In the genomic region with DNA sequence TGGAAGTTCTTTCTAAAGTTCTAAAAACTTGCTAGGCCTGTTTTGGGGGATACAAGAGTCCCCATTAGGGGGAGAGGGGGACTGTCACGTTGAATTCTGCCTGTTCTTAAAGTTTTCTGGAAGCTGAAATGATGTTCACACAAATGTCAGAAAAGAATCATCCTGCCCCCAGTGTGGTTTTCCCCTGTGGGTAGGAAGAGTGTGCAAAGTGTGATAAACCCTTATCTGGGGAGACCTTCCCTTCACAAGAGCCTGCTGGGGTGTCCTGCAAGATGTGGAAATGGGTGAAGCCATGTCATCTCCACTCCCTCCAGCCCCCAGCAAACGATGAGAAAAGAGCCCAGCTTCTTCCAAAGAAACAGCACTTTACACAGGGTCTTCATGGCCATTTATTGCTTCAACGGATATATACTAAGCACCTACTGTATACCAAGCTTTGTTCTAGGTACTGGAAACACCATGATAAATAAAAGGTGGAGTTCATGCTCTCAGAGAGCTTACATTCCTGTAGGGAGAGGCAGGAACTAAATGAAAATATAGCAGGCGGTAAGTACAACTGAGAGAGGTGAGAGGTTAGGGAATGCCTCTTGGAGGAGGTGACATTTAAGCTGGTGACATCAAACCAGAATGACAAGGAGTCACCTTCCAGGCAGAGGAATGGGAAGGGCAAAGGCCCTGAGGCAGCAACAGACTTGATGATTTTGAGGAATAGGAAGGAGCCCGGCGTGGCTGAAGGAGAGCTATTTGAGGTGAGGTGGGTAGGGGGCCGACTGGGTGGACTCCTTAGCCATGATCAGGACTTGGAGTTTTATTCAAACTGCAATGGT, we compare ENCODE assay signal across 1 cellular context.
TF ChIP-seq lines count a peak whose summit lies in the region.

No MANE protein-coding gene starts in this region.

TF ChIP-seq in K562, 482 proteins besides CTCF, POLR2A, EP300 and RAD21 (continued from another document and continues in another):
- peak; percentile 95 for TF ChIP-seq NEUROD1 (IDR thresholded peaks at IDR 0.05; ENCODE audit: borderline replicate concordance, low read depth, low read length, partially characterized antibody)
- TF ChIP-seq ZNF239 (CRISPR knock-in tag; IDR thresholded peaks at IDR 0.05): peak; percentile 71
- TF ChIP-seq NCOA2 (IDR thresholded peaks at IDR 0.05; ENCODE audit: partially characterized antibody in 2 of 2): peak in 1 of 2 experiments; percentile 14
- peak; percentile 22 to 28; a peak in 1 of 4 replicates for TF ChIP-seq NRF1 (conservative IDR thresholded peaks at IDR 0.05 in 1 of 2, IDR thresholded peaks at IDR 0.05 in 1 of 2)
- TF ChIP-seq, protein P1, sequence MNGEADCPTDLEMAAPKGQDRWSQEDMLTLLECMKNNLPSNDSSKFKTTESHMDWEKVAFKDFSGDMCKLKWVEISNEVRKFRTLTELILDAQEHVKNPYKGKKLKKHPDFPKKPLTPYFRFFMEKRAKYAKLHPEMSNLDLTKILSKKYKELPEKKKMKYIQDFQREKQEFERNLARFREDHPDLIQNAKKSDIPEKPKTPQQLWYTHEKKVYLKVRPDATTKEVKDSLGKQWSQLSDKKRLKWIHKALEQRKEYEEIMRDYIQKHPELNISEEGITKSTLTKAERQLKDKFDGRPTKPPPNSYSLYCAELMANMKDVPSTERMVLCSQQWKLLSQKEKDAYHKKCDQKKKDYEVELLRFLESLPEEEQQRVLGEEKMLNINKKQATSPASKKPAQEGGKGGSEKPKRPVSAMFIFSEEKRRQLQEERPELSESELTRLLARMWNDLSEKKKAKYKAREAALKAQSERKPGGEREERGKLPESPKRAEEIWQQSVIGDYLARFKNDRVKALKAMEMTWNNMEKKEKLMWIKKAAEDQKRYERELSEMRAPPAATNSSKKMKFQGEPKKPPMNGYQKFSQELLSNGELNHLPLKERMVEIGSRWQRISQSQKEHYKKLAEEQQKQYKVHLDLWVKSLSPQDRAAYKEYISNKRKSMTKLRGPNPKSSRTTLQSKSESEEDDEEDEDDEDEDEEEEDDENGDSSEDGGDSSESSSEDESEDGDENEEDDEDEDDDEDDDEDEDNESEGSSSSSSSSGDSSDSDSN (IDR thresholded peaks at IDR 0.05; ENCODE audit: borderline replicate concordance in 1 of 2, low read depth in 2 of 2, low read length in 2 of 2): peak; percentile 39 to 64; a peak in 2 of 4 replicates
- peak; percentile 68; the same call in 1 of the 2 replicates for TF ChIP-seq MYC (IDR thresholded peaks at IDR 0.05; ENCODE audit: low read depth, low read length)
- TF ChIP-seq MYC (CRISPR knock-in tag; IDR thresholded peaks at IDR 0.05; ENCODE audit: borderline replicate concordance, low read depth): no peak
- TF ChIP-seq MTA2 (IDR thresholded peaks at IDR 0.05; ENCODE audit: low read depth): peak; percentile 98
- TF ChIP-seq ZNF311 (CRISPR knock-in tag; IDR thresholded peaks at IDR 0.05): 0 out of 2 replicates have a peak, but pooled peaks have one; percentile 22
- TF ChIP-seq ZBTB1 (CRISPR knock-in tag; IDR thresholded peaks at IDR 0.05; ENCODE audit: borderline replicate concordance, low read depth): no peak
- TF ChIP-seq BRF1 (IDR thresholded peaks at IDR 0.05; ENCODE audit: borderline replicate concordance, extremely low read depth, insufficient read length): no peak
- TF ChIP-seq, protein P2, sequence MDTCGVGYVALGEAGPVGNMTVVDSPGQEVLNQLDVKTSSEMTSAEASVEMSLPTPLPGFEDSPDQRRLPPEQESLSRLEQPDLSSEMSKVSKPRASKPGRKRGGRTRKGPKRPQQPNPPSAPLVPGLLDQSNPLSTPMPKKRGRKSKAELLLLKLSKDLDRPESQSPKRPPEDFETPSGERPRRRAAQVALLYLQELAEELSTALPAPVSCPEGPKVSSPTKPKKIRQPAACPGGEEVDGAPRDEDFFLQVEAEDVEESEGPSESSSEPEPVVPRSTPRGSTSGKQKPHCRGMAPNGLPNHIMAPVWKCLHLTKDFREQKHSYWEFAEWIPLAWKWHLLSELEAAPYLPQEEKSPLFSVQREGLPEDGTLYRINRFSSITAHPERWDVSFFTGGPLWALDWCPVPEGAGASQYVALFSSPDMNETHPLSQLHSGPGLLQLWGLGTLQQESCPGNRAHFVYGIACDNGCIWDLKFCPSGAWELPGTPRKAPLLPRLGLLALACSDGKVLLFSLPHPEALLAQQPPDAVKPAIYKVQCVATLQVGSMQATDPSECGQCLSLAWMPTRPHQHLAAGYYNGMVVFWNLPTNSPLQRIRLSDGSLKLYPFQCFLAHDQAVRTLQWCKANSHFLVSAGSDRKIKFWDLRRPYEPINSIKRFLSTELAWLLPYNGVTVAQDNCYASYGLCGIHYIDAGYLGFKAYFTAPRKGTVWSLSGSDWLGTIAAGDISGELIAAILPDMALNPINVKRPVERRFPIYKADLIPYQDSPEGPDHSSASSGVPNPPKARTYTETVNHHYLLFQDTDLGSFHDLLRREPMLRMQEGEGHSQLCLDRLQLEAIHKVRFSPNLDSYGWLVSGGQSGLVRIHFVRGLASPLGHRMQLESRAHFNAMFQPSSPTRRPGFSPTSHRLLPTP (IDR thresholded peaks at IDR 0.05; ENCODE audit: borderline replicate concordance, extremely low read depth, insufficient read length): no peak
- TF ChIP-seq SIX5 (IDR thresholded peaks at IDR 0.05; ENCODE audit: borderline replicate concordance in 1 of 2, insufficient read depth in 1 of 2, low read depth in 1 of 2, low read length in 2 of 2): no peak
- 0 out of 2 replicates have a peak, but pooled peaks have one; percentile 29 for TF ChIP-seq ZNF3 (CRISPR knock-in tag; IDR thresholded peaks at IDR 0.05)
- TF ChIP-seq KHSRP (IDR thresholded peaks at IDR 0.05): peak; percentile 75; the same call in 1 of the 2 replicates
- no peak for TF ChIP-seq WHSC1 (IDR thresholded peaks at IDR 0.05; ENCODE audit: low read length)
- 0 out of 2 replicates have a peak, but pooled peaks have one; percentile 57 for TF ChIP-seq ZKSCAN1 (IDR thresholded peaks at IDR 0.05; ENCODE audit: low read depth, low read length)
- TF ChIP-seq RUNX1 (IDR thresholded peaks at IDR 0.05; ENCODE audit: low read depth): peak; percentile 95
- peak; percentile 54; the same call in 1 of the 2 replicates for TF ChIP-seq JUN (IDR thresholded peaks at IDR 0.05; ENCODE audit: borderline replicate concordance, low read depth, low read length)
- TF ChIP-seq JUN (CRISPR knock-in tag; IDR thresholded peaks at IDR 0.05; ENCODE audit: borderline replicate concordance): no peak
- peak; percentile 93; the same call in 1 of the 2 replicates for TF ChIP-seq CBFB (CRISPR knock-in tag; IDR thresholded peaks at IDR 0.05)
- TF ChIP-seq BHLHE40 (IDR thresholded peaks at IDR 0.05; ENCODE audit: low read length): peak; percentile 71
- TF ChIP-seq CREM (IDR thresholded peaks at IDR 0.05; ENCODE audit: low read depth): peak; percentile 79
- peak; percentile 54; the same call in 1 of the 2 replicates for TF ChIP-seq ETV5 (CRISPR knock-in tag; IDR thresholded peaks at IDR 0.05; ENCODE audit: low read depth)
- peak; percentile 98 for TF ChIP-seq SMARCE1 (IDR thresholded peaks at IDR 0.05)
- TF ChIP-seq TBL1XR1 (IDR thresholded peaks at IDR 0.05; ENCODE audit: low read length in 2 of 2): peak; percentile 68 to 91; a peak in 3 of 4 replicates
- TF ChIP-seq FOXK2 (conservative IDR thresholded peaks at IDR 0.05 in 1 of 2, IDR thresholded peaks at IDR 0.05 in 1 of 2; ENCODE audit: low read depth in 2 of 2): peak in 1 of 2 experiments; percentile 52; a peak in 3 of 4 replicates
- TF ChIP-seq, protein P3, sequence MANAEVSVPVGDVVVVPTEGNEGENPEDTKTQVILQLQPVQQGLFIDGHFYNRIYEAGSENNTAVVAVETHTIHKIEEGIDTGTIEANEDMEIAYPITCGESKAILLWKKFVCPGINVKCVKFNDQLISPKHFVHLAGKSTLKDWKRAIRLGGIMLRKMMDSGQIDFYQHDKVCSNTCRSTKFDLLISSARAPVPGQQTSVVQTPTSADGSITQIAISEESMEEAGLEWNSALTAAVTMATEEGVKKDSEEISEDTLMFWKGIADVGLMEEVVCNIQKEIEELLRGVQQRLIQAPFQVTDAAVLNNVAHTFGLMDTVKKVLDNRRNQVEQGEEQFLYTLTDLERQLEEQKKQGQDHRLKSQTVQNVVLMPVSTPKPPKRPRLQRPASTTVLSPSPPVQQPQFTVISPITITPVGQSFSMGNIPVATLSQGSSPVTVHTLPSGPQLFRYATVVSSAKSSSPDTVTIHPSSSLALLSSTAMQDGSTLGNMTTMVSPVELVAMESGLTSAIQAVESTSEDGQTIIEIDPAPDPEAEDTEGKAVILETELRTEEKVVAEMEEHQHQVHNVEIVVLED (CRISPR knock-in tag; IDR thresholded peaks at IDR 0.05): peak; percentile 24; the same call in 1 of the 2 replicates
- TF ChIP-seq, protein P4, sequence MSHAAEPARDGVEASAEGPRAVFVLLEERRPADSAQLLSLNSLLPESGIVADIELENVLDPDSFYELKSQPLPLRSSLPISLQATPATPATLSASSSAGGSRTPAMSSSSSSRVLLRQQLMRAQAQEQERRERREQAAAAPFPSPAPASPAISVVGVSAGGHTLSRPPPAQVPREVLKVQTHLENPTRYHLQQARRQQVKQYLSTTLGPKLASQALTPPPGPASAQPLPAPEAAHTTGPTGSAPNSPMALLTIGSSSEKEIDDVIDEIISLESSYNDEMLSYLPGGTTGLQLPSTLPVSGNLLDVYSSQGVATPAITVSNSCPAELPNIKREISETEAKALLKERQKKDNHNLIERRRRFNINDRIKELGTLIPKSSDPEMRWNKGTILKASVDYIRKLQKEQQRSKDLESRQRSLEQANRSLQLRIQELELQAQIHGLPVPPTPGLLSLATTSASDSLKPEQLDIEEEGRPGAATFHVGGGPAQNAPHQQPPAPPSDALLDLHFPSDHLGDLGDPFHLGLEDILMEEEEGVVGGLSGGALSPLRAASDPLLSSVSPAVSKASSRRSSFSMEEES (CRISPR knock-in tag; IDR thresholded peaks at IDR 0.05): no peak
- TF ChIP-seq CHCHD3 (CRISPR knock-in tag; IDR thresholded peaks at IDR 0.05): no peak
- TF ChIP-seq SMARCA4 (IDR thresholded peaks at IDR 0.05): peak; percentile 99
- no peak for TF ChIP-seq ZNF197 (CRISPR knock-in tag; IDR thresholded peaks at IDR 0.05; ENCODE audit: low read depth)
- peak; percentile 91 for TF ChIP-seq NFIC (IDR thresholded peaks at IDR 0.05)
- peak; percentile 98 for TF ChIP-seq PML (IDR thresholded peaks at IDR 0.05; ENCODE audit: low read length)
- TF ChIP-seq, protein P5, sequence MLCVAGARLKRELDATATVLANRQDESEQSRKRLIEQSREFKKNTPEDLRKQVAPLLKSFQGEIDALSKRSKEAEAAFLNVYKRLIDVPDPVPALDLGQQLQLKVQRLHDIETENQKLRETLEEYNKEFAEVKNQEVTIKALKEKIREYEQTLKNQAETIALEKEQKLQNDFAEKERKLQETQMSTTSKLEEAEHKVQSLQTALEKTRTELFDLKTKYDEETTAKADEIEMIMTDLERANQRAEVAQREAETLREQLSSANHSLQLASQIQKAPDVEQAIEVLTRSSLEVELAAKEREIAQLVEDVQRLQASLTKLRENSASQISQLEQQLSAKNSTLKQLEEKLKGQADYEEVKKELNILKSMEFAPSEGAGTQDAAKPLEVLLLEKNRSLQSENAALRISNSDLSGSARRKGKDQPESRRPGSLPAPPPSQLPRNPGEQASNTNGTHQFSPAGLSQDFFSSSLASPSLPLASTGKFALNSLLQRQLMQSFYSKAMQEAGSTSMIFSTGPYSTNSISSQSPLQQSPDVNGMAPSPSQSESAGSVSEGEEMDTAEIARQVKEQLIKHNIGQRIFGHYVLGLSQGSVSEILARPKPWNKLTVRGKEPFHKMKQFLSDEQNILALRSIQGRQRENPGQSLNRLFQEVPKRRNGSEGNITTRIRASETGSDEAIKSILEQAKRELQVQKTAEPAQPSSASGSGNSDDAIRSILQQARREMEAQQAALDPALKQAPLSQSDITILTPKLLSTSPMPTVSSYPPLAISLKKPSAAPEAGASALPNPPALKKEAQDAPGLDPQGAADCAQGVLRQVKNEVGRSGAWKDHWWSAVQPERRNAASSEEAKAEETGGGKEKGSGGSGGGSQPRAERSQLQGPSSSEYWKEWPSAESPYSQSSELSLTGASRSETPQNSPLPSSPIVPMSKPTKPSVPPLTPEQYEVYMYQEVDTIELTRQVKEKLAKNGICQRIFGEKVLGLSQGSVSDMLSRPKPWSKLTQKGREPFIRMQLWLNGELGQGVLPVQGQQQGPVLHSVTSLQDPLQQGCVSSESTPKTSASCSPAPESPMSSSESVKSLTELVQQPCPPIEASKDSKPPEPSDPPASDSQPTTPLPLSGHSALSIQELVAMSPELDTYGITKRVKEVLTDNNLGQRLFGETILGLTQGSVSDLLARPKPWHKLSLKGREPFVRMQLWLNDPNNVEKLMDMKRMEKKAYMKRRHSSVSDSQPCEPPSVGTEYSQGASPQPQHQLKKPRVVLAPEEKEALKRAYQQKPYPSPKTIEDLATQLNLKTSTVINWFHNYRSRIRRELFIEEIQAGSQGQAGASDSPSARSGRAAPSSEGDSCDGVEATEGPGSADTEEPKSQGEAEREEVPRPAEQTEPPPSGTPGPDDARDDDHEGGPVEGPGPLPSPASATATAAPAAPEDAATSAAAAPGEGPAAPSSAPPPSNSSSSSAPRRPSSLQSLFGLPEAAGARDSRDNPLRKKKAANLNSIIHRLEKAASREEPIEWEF (CRISPR knock-in tag; IDR thresholded peaks at IDR 0.05): peak; percentile 24; the same call in 1 of the 2 replicates
- TF ChIP-seq SMARCA5 (IDR thresholded peaks at IDR 0.05): peak; percentile 98
- TF ChIP-seq, protein P6, sequence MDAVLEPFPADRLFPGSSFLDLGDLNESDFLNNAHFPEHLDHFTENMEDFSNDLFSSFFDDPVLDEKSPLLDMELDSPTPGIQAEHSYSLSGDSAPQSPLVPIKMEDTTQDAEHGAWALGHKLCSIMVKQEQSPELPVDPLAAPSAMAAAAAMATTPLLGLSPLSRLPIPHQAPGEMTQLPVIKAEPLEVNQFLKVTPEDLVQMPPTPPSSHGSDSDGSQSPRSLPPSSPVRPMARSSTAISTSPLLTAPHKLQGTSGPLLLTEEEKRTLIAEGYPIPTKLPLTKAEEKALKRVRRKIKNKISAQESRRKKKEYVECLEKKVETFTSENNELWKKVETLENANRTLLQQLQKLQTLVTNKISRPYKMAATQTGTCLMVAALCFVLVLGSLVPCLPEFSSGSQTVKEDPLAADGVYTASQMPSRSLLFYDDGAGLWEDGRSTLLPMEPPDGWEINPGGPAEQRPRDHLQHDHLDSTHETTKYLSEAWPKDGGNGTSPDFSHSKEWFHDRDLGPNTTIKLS (IDR thresholded peaks at IDR 0.05; ENCODE audit: borderline replicate concordance, low read depth): peak; percentile 69; the same call in 1 of the 2 replicates
- TF ChIP-seq TAL1 (IDR thresholded peaks at IDR 0.05): peak; percentile 99
- TF ChIP-seq MEIS2 (IDR thresholded peaks at IDR 0.05; ENCODE audit: partially characterized antibody): peak; percentile 82
- no peak for TF ChIP-seq SAFB2 (IDR thresholded peaks at IDR 0.05; ENCODE audit: borderline replicate concordance, low read depth, low read length, severe bottlenecking)
- peak; percentile 9 for TF ChIP-seq RBBP5 (IDR thresholded peaks at IDR 0.05; ENCODE audit: borderline replicate concordance, insufficient read depth, low read length, poor library complexity, severe bottlenecking)
- peak; percentile 90 for TF ChIP-seq HDAC3 (IDR thresholded peaks at IDR 0.05; ENCODE audit: borderline replicate concordance, partially characterized antibody)
- peak; percentile 33; the same call in 1 of the 2 replicates for TF ChIP-seq DDX20 (tag; IDR thresholded peaks at IDR 0.05; ENCODE audit: low read depth)
- TF ChIP-seq CSDE1 (IDR thresholded peaks at IDR 0.05): no peak
- TF ChIP-seq, protein P7, sequence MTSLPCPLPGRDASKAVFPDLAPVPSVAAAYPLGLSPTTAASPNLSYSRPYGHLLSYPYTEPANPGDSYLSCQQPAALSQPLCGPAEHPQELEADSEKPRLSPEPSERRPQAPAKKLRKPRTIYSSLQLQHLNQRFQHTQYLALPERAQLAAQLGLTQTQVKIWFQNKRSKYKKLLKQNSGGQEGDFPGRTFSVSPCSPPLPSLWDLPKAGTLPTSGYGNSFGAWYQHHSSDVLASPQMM (CRISPR knock-in tag; IDR thresholded peaks at IDR 0.05): no peak
- TF ChIP-seq RAD51 (IDR thresholded peaks at IDR 0.05; ENCODE audit: borderline replicate concordance, low read depth): peak; percentile 22; the same call in 1 of the 2 replicates
